Comparison of ENCODE assay signal across 1 cellular context in genomic region chr19:47704024-47704423, GRCh38.
TF ChIP-seq lines count a peak whose summit lies in the region.

No MANE protein-coding gene starts in this region.

TF ChIP-seq in IMR-90, 13 proteins besides CTCF, POLR2A, EP300 and RAD21 (continued from another document):
- TF ChIP-seq NFE2L2 (IDR thresholded peaks at IDR 0.05; ENCODE audit: low read depth, low read length) (peak; percentile 43; the same call in 1 of the 2 replicates), SMC3 (IDR thresholded peaks at IDR 0.05; ENCODE audit: low read depth, low read length) (no peak), ELK1 (IDR thresholded peaks at IDR 0.05; ENCODE audit: borderline replicate concordance, low read depth, low read length) (no peak), CEBPB (IDR thresholded peaks at IDR 0.05; ENCODE audit: low read depth, low read length) (peak; percentile 90)
